16 cellular contexts compared by ENCODE assay signal in genomic region chr7:47418910-47419309, GRCh38.
DNase-seq lines count a peak whose midpoint lies in the region; ATAC-seq and TF ChIP-seq lines count a peak whose summit lies in the region.
"Had no signal": no experiment of that assay in that cellular context is flagged by ENCODE, and none has a peak within 500 bp of the region (broad histone marks: within the 10 kb centered on the region; RNA-seq: fewer than 3 reads in every experiment).

No MANE protein-coding gene starts in this region.

- H3K27ac ChIP-seq in neuronal stem cell (replicated peaks; ENCODE audit: low read length), result no peak overlapping the region
- H3K27ac ChIP-seq: neural progenitor cell had no signal

- no peak overlapping the region for H3K14ac ChIP-seq in neuronal stem cell (ENCODE audit: low read length)

- H2AFZ ChIP-seq in neuronal stem cell (ENCODE audit: low read length), result no peak overlapping the region
- H2AFZ ChIP-seq: neural progenitor cell had no signal

- peak; percentile 3 for TF ChIP-seq CTCF in epithelial cell of proximal tubule (conservative IDR thresholded peaks at IDR 0.05; ENCODE audit: low read depth, low read length)
- no peak for TF ChIP-seq CTCF in activated CD8-positive, alpha-beta T cell treated with anti-CD3 and anti-CD28 coated beads for 36 hours (IDR thresholded peaks at IDR 0.05)

- no peak overlapping the region for H3K4me3 Mint-ChIP-seq in activated CD8-positive, alpha-beta T cell treated with anti-CD3 and anti-CD28 coated beads for 36 hours

- H3K27me3 ChIP-seq in neuronal stem cell (ENCODE audit: control insufficient read depth in 3 of 3, insufficient read depth in 3 of 3, low read depth in 1 of 3, low read length in 3 of 3), result no peaks in the 10 kb centered on the region
- H3K27me3 ChIP-seq: neural progenitor cell had no signal

- no peak overlapping the region for H3K23ac ChIP-seq in neuronal stem cell (ENCODE audit: low read depth, low read length, poor library complexity)

- peaks cover 0 to 41% of the 10 kb centered on the region in 2 donors for H3K36me3 ChIP-seq in neuronal stem cell (replicated peaks in 1 of 2; ENCODE audit: control insufficient read depth in 2 of 2, insufficient read depth in 2 of 2, low read length in 2 of 2)

- peaks cover 11% of the 10 kb centered on the region for H3K9me3 Mint-ChIP-seq in activated CD8-positive, alpha-beta T cell treated with anti-CD3 and anti-CD28 coated beads for 36 hours

- H3K27me3 Mint-ChIP-seq in activated CD8-positive, alpha-beta T cell treated with anti-CD3 and anti-CD28 coated beads for 36 hours, result peaks cover 1% of the 10 kb centered on the region

- CTCF ChIA-PET in activated CD8-positive, alpha-beta T cell treated with anti-CD3 and anti-CD28 coated beads for 36 hours (lab: Charles Lee), result no interaction called here

- no peaks in the 10 kb centered on the region for H3K79me1 ChIP-seq in neuronal stem cell (ENCODE audit: low read depth, low read length)

- DNase-seq in AG08396 (ENCODE audit: low spot score) (peak; percentile 31), HS-5 (ENCODE audit: low read depth) (peak; percentile 67), epithelial cell of proximal tubule (ENCODE audit: low read depth) (peak; percentile 26), neuronal stem cell (ENCODE audit: low spot score) (no peak), 8988T (no peak), HT-29 (ENCODE audit: low spot score) (no peak)
- DNase-seq in activated CD8-positive, alpha-beta T cell treated with anti-CD3 and anti-CD28 coated beads for 36 hours, result no peak
- DNase-seq: AML-193, cerebellar nuclear complex, DMS53, hippocampal formation, NCI-H1105, NCI-H345 had no signal

- no peak for ATAC-seq in activated CD8-positive, alpha-beta T cell treated with anti-CD3 and anti-CD28 coated beads for 36 hours
- no peak for ATAC-seq in HG02840 (IDR thresholded peaks at IDR 0.05; ENCODE audit: low FRiP score, unreplicated experiment)
- ATAC-seq: activated naive CD4-positive, alpha-beta T cell treated with anti-CD3 and anti-CD28 coated beads, Interleukin-2, amount 50 U/mL, for 72 hours had no signal

- no CpG with 5 or more reads among the region's 3 CpGs for WGBS in neuronal stem cell (ENCODE audit: extremely low coverage in 2 of 2, insufficient read length in 2 of 2, insufficient replicate concordance in 1 of 2), 2 donors

- no peak overlapping the region for H2BK120ac ChIP-seq in neuronal stem cell (ENCODE audit: low read depth, low read length)

- no peaks in the 10 kb centered on the region for H3K4me1 ChIP-seq in neuronal stem cell (ENCODE audit: control insufficient read depth in 2 of 2, insufficient read depth in 1 of 2, low read depth in 1 of 2, low read length in 2 of 2)
- H3K4me1 ChIP-seq: neural progenitor cell had no signal

- no peak overlapping the region for H3K4me3 ChIP-seq in epithelial cell of proximal tubule (ENCODE audit: low read depth, low read length)
- H3K4me3 ChIP-seq in neuronal stem cell (ENCODE audit: low read length in 2 of 2), result peak overlapping the region in 1 of 2 donors; percentile 12
- H3K4me3 ChIP-seq: neural progenitor cell had no signal

- POLR2A ChIA-PET in activated CD8-positive, alpha-beta T cell treated with anti-CD3 and anti-CD28 coated beads for 36 hours (lab: Charles Lee), result no interaction called here

- no peaks in the 10 kb centered on the region for H3K4me1 Mint-ChIP-seq in activated CD8-positive, alpha-beta T cell treated with anti-CD3 and anti-CD28 coated beads for 36 hours (ENCODE audit: low read depth)

- no peak overlapping the region for H3K4ac ChIP-seq in neuronal stem cell (ENCODE audit: low read length)

- intact Hi-C loops in activated CD8-positive, alpha-beta T cell treated with anti-CD3 and anti-CD28 coated beads for 36 hours (cut with micrococcal nuclease), result no loop called here

- H3K27ac Mint-ChIP-seq in activated CD8-positive, alpha-beta T cell treated with anti-CD3 and anti-CD28 coated beads for 36 hours, result no peak overlapping the region
- H3K27ac Mint-ChIP-seq: activated naive CD4-positive, alpha-beta T cell treated with anti-CD3 and anti-CD28 coated beads, Interleukin-2, amount 50 U/mL, for 72 hours; neural progenitor cell had no signal

- no peak overlapping the region for H2BK15ac ChIP-seq in neuronal stem cell (ENCODE audit: low read length)

- H2AK5ac ChIP-seq in neuronal stem cell (ENCODE audit: low read depth, low read length), result no peak overlapping the region

- H3K9ac ChIP-seq in neuronal stem cell (ENCODE audit: low read depth, low read length, poor library complexity), result peak overlapping the region; percentile 36
- H3K9ac ChIP-seq: neural progenitor cell had no signal

- no peaks in the 10 kb centered on the region for H3K9me3 ChIP-seq in neuronal stem cell (replicated peaks in 1 of 2; ENCODE audit: control insufficient read depth in 2 of 2, insufficient read depth in 1 of 2, low read depth in 1 of 2, low read length in 2 of 2)

- no peak overlapping the region for H4K91ac ChIP-seq in neuronal stem cell (ENCODE audit: low read depth, low read length, poor library complexity)

- H3K4me2 ChIP-seq in neuronal stem cell (ENCODE audit: insufficient read depth, low read length, poor library complexity, severe bottlenecking), result no peak overlapping the region
- H3K4me2 ChIP-seq: neural progenitor cell had no signal

- no peak overlapping the region for H2BK12ac ChIP-seq in neuronal stem cell (ENCODE audit: low read length)

- H4K8ac ChIP-seq in neuronal stem cell (ENCODE audit: low read depth, low read length), result no peak overlapping the region

- no peaks in the 10 kb centered on the region for H3K36me3 Mint-ChIP-seq in activated CD8-positive, alpha-beta T cell treated with anti-CD3 and anti-CD28 coated beads for 36 hours (ENCODE audit: low read depth)
- H3K36me3 Mint-ChIP-seq: activated naive CD4-positive, alpha-beta T cell treated with anti-CD3 and anti-CD28 coated beads, Interleukin-2, amount 50 U/mL, for 72 hours had no signal

- no peak overlapping the region for H2BK5ac ChIP-seq in neuronal stem cell (ENCODE audit: low read length)

- peak overlapping the region; percentile 16 for H3K18ac ChIP-seq in neuronal stem cell (ENCODE audit: low read length)

Comparison
In these comparisons a context has a peak if more than half of its experiments do, and no peak if none do; other contexts are left out.
1. DNase-seq: peak in AG08396 (single experiment), HS-5 (single experiment) and epithelial cell of proximal tubule (single experiment); none in neuronal stem cell (single experiment), activated CD8-positive, alpha-beta T cell treated with anti-CD3 and anti-CD28 coated beads for 36 hours (single experiment), 8988T (single experiment) and HT-29 (single experiment).